Comparison of ENCODE assay signal across 7 cellular contexts in the genomic region with DNA sequence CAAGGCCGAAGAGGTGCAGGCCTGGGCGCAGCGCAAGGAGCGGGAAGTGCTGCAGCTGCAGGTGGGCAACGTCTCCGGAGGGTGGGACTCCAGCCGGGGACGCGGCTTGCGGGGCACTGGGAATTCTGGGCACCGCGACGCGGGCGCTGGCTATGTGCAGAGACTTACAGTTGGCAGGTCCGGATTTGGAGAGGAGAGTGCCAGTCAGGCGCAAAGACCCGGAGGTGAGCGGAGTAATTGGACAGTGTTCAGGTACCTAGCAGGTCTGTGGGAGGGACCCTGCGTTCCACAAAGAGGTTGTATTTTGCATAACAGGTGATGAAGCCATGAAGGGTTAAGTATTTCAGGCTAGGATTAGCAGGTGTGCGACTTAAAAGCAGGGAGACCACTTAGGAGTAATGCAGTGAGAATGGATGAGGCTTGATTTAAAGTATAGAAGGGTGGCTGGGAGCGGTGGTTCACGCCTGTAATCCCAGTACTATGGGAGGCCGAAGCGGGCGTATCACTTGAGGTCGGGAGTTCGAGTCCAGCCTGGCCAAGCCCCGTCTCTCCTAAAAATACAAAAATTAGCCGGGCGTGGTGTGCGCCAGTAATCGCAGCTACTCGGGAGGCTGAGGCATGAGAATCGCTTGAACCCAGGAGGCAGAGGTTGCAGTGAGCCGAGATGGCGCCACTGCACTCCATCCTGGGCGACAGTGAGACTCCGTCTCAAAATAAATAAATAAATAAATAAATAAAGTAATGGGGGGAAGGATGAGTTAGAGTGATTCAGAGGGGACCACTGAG. TPM values are rescaled to one million over a fixed set of nuclear protein-coding genes. Genes with fewer than 3 reads are reported as not detected.
DNase-seq lines count a peak whose midpoint lies in the region; ATAC-seq, FAIRE-seq and TF ChIP-seq lines count a peak whose summit lies in the region.

No MANE protein-coding gene starts in this region.

- in situ Hi-C loops in gastrocnemius medialis (cut with MboI; ENCODE audit: low sequenced_read_pairs in 4 of 4) = no loop called here

- peak overlapping the region; percentile 86 to 95 (median 92) for H3K4me3 ChIP-seq in gastrocnemius medialis

- no peaks in the 10 kb centered on the region for H3K27me3 Mint-ChIP-seq in activated CD8-positive, alpha-beta T cell treated with anti-CD3 and anti-CD28 coated beads for 36 hours
- peaks cover 6% of the 10 kb centered on the region for H3K27me3 Mint-ChIP-seq in glutamatergic neuron (ENCODE audit: unreplicated experiment)

- TF ChIP-seq POLR2A in gastrocnemius medialis (IDR thresholded peaks at IDR 0.05) (no peak), GM18505 (IDR thresholded peaks at IDR 0.05; ENCODE audit: borderline replicate concordance, extremely low read depth, insufficient read depth, insufficient read length) (no peak)

- H3K27ac Mint-ChIP-seq in activated CD8-positive, alpha-beta T cell treated with anti-CD3 and anti-CD28 coated beads for 36 hours = peak overlapping the region; percentile 67
- no peak overlapping the region for H3K27ac Mint-ChIP-seq in glutamatergic neuron (ENCODE audit: unreplicated experiment)

- H3K9me3 Mint-ChIP-seq in activated CD8-positive, alpha-beta T cell treated with anti-CD3 and anti-CD28 coated beads for 36 hours = no peaks in the 10 kb centered on the region
- peaks cover 10% of the 10 kb centered on the region for H3K9me3 Mint-ChIP-seq in glutamatergic neuron (ENCODE audit: unreplicated experiment)

- peaks cover 20% of the 10 kb centered on the region for H3K4me1 Mint-ChIP-seq in activated CD8-positive, alpha-beta T cell treated with anti-CD3 and anti-CD28 coated beads for 36 hours (ENCODE audit: low read depth)
- peaks cover 15% of the 10 kb centered on the region for H3K4me1 Mint-ChIP-seq in glutamatergic neuron (ENCODE audit: low read depth, unreplicated experiment)

- FAIRE-seq in urothelium cell line (lab: Jason Lieb, UNC) = no peak

- DNase-seq in NCI-H1105 (lab: John Stamatoyannopoulos, UW) (peak; percentile 81), glutamatergic neuron (no peak), gastrocnemius medialis (no peak), urothelium cell line (ENCODE audit: low spot score) (no peak)
- DNase-seq in activated CD8-positive, alpha-beta T cell treated with anti-CD3 and anti-CD28 coated beads for 36 hours = peak; percentile 22

- peak; percentile 1 for ATAC-seq in GM18873 (IDR thresholded peaks at IDR 0.05; ENCODE audit: low FRiP score, unreplicated experiment)
- ATAC-seq in activated CD8-positive, alpha-beta T cell treated with anti-CD3 and anti-CD28 coated beads for 36 hours = no peak
- no peak for ATAC-seq in gastrocnemius medialis
- ATAC-seq in GM18505 (IDR thresholded peaks at IDR 0.05; ENCODE audit: unreplicated experiment) = no peak

- POLR2A ChIA-PET in activated CD8-positive, alpha-beta T cell treated with anti-CD3 and anti-CD28 coated beads for 36 hours (lab: Charles Lee) = interaction anchor here (0.6 to 1.5 kb wide), 5 partner anchors 62 to 588 kb away, joined by 3 to 5 read pairs (median 3); no protein-coding TSS in a partner anchor

- CTCF ChIA-PET in activated CD8-positive, alpha-beta T cell treated with anti-CD3 and anti-CD28 coated beads for 36 hours (lab: Charles Lee) = no interaction called here

- H3K36me3 Mint-ChIP-seq in activated CD8-positive, alpha-beta T cell treated with anti-CD3 and anti-CD28 coated beads for 36 hours (ENCODE audit: low read depth) = peaks cover 33% of the 10 kb centered on the region
- H3K36me3 Mint-ChIP-seq in glutamatergic neuron (ENCODE audit: unreplicated experiment) = no peaks in the 10 kb centered on the region

- no peaks in the 10 kb centered on the region for H3K27me3 ChIP-seq in gastrocnemius medialis

- H3K36me3 ChIP-seq in gastrocnemius medialis = peaks cover 0 to 32% of the 10 kb centered on the region in 2 donors

- no peak for TF ChIP-seq CTCF in activated CD8-positive, alpha-beta T cell treated with anti-CD3 and anti-CD28 coated beads for 36 hours (IDR thresholded peaks at IDR 0.05)
- no peak for TF ChIP-seq CTCF in glutamatergic neuron (IDR thresholded peaks at IDR 0.05; ENCODE audit: partially characterized antibody, unreplicated experiment)
- TF ChIP-seq CTCF in gastrocnemius medialis (IDR thresholded peaks at IDR 0.05 in 4 of 5, conservative IDR thresholded peaks at IDR 0.05 in 1 of 5) = no peak

- H3K4me1 ChIP-seq in gastrocnemius medialis = peaks cover 9 to 22% of the 10 kb centered on the region in 2 donors

- peak overlapping the region; percentile 87 to 96 (median 93) for H3K27ac ChIP-seq in gastrocnemius medialis

- intact Hi-C loops in activated CD8-positive, alpha-beta T cell treated with anti-CD3 and anti-CD28 coated beads for 36 hours (cut with micrococcal nuclease) = loop anchor here (5.0 kb wide), 1 partner anchor 70 kb away; no protein-coding TSS in a partner anchor
- intact Hi-C loops in gastrocnemius medialis (cut with DNase I; ENCODE audit: low total_unique reads) = loop anchor here (5.0 to 10.0 kb wide), 3 partner anchors 125 to 175 kb away; partner anchors contain the start of genes DDRGK1, ITPA, LZTS3 and PTPRA

- no peaks in the 10 kb centered on the region for H3K9me3 ChIP-seq in gastrocnemius medialis

- H3K4me3 Mint-ChIP-seq in activated CD8-positive, alpha-beta T cell treated with anti-CD3 and anti-CD28 coated beads for 36 hours = peak overlapping the region; percentile 85
- peak overlapping the region; percentile 88 for H3K4me3 Mint-ChIP-seq in glutamatergic neuron (ENCODE audit: unreplicated experiment)

RNA-seq across cellular contexts. Expression of gene MRPS26, which starts 1.0 kb away (rescaled TPM):
- 10 to 100 TPM; 63.6 to 70.0 TPM for total RNA-seq in activated CD8-positive, alpha-beta T cell treated with anti-CD3 and anti-CD28 coated beads for 36 hours
- 30.0 TPM for total RNA-seq in glutamatergic neuron (ENCODE audit: unreplicated experiment)
- total RNA-seq in gastrocnemius medialis = 10 to 100 TPM; 58.7 to 69.8 (median 62.8) TPM

RNA-seq across cellular contexts. Expression of gene GNRH2, which starts 3.4 kb away (rescaled TPM):
- under 1 TPM; 0.36 to 0.85 TPM for total RNA-seq in activated CD8-positive, alpha-beta T cell treated with anti-CD3 and anti-CD28 coated beads for 36 hours
- total RNA-seq in glutamatergic neuron (ENCODE audit: unreplicated experiment) (1.2 TPM), gastrocnemius medialis (not detected)

RNA-seq across cellular contexts. Expression of gene OXT, which starts 24.6 kb away (rescaled TPM):
- not detected for total RNA-seq in activated CD8-positive, alpha-beta T cell treated with anti-CD3 and anti-CD28 coated beads for 36 hours
- total RNA-seq in glutamatergic neuron (ENCODE audit: unreplicated experiment) (not detected), gastrocnemius medialis (1 to 10 TPM in 1 of 4 donors, not detected in 3; 2.2 TPM)

RNA-seq across cellular contexts. Expression of gene AVP, which starts 37.7 kb away (rescaled TPM):
- not detected for total RNA-seq in activated CD8-positive, alpha-beta T cell treated with anti-CD3 and anti-CD28 coated beads for 36 hours
- total RNA-seq in glutamatergic neuron (ENCODE audit: unreplicated experiment) (not detected), gastrocnemius medialis (not detected)

Comparison
In these comparisons a context has a peak if more than half of its experiments do, and no peak if none do; other contexts are left out.
1. DNase-seq: peak in NCI-H1105 (single experiment) and activated CD8-positive, alpha-beta T cell treated with anti-CD3 and anti-CD28 coated beads for 36 hours (single experiment); none in glutamatergic neuron (single experiment), gastrocnemius medialis (0 of 2) and urothelium cell line (single experiment).